In genomic region chr5:140648132-140648432, GRCh38 we compare ENCODE assay signal across 8 cellular contexts. TPM values are rescaled to one million over a fixed set of nuclear protein-coding genes. Genes with fewer than 3 reads are reported as not detected.
A peak's percentile ranks its signal among the peaks of the same experiment; 100 is the strongest.
DNase-seq lines count a peak whose midpoint lies in the region; ATAC-seq and TF ChIP-seq lines count a peak whose summit lies in the region.

No MANE protein-coding gene starts in this region.

- POLR2A ChIA-PET in PC-3 (lab: Charles Lee; ENCODE audit: unreplicated experiment), result interaction anchor here (0.6 to 1.4 kb wide), 5 partner anchors 8 to 209 kb away, joined by 3 to 20 read pairs (median 5); partner anchors contain the start of gene ZMAT2

- no peaks in the 10 kb centered on the region for H3F3A ChIP-seq in PC-3 (ENCODE audit: low read length, unreplicated experiment)

- H3K27ac ChIP-seq in PC-3 (ENCODE audit: low read length) (no peak overlapping the region), esophagus (ENCODE audit: low read depth in 2 of 2, low read length in 1 of 2) (peak overlapping the region; percentile 68 to 93), rectal smooth muscle tissue (ENCODE audit: low read depth, low read length) (peak overlapping the region; percentile 79)

- H3K4me1 ChIP-seq in PC-3 (ENCODE audit: insufficient read depth, low read length) (peaks cover 6% of the 10 kb centered on the region; the same call in 1 of the 2 replicates), esophagus (ENCODE audit: control insufficient read depth in 2 of 2, insufficient read depth in 2 of 2, low read length in 1 of 2) (peaks cover 0 to 3% of the 10 kb centered on the region in 2 donors), rectal smooth muscle tissue (ENCODE audit: control insufficient read depth, insufficient read depth, low read length) (peaks cover 9% of the 10 kb centered on the region)

- peak overlapping the region; percentile 85 for H3K9ac ChIP-seq in PC-3 (ENCODE audit: low read length)
- H3K9ac ChIP-seq in rectal smooth muscle tissue (ENCODE audit: low read length), result peak overlapping the region; percentile 90

- no peaks in the 10 kb centered on the region for H3K9me2 ChIP-seq in PC-3 (replicated peaks; ENCODE audit: low read length)

- CTCF ChIA-PET in PC-3 (lab: Charles Lee), result interaction anchor here (1.0 to 1.1 kb wide), 2 partner anchors 72 to 101 kb away, joined by 3 to 6 read pairs; partner anchors contain the start of gene EIF4EBP3

- TSS peak; percentile 84 for BruUV-seq in PC-3 (replicated peaks; lab: Mats Ljungman, UMichigan)

- intact Hi-C loops in PC-3 (cut with micrococcal nuclease), result no loop called here

- DNase-seq in GM12865 (ENCODE audit: low read depth) (no peak), PC-3 (no peak), erythroblast (lab: John Stamatoyannopoulos, UW) (no peak), foreskin melanocyte (no peak)

- H3K4me2 ChIP-seq in PC-3 (ENCODE audit: low read length), result peak overlapping the region; percentile 94

- 1% methylated on average over 11 of the region's 11 CpGs for WGBS in esophagus, 2 donors

- peak overlapping the region; percentile 64 for H2AFZ ChIP-seq in PC-3 (ENCODE audit: low read length)

- H3K4me3 ChIP-seq in GM12865 (ENCODE audit: low read depth, low read length) (peak overlapping the region; percentile 79), PC-3 (ENCODE audit: low read length) (peak overlapping the region; percentile 94), esophagus (ENCODE audit: low read depth in 1 of 2, low read length in 2 of 2) (peak overlapping the region; percentile 84 to 91), rectal smooth muscle tissue (ENCODE audit: low read length) (peak overlapping the region; percentile 98)

- H3K27me3 ChIP-seq in PC-3 (ENCODE audit: low read length) (no peaks in the 10 kb centered on the region), esophagus (ENCODE audit: control insufficient read depth in 1 of 2, insufficient read depth in 2 of 2, low read length in 2 of 2) (no peaks in the 10 kb centered on the region), rectal smooth muscle tissue (ENCODE audit: control insufficient read depth, insufficient read depth, low read length) (no peaks in the 10 kb centered on the region)

- peaks cover 50% of the 10 kb centered on the region for H3K79me2 ChIP-seq in PC-3 (ENCODE audit: low read length)

- H3K36me3 ChIP-seq in PC-3 (ENCODE audit: low read depth, low read length) (peaks cover 42% of the 10 kb centered on the region), esophagus (ENCODE audit: control insufficient read depth in 2 of 2, insufficient read depth in 2 of 2, low read length in 1 of 2) (peaks cover 7 to 19% of the 10 kb centered on the region in 2 donors), rectal smooth muscle tissue (ENCODE audit: control insufficient read depth, insufficient read depth, low read length) (peaks cover 25% of the 10 kb centered on the region)

- H3K9me3 ChIP-seq in PC-3 (ENCODE audit: low read length) (no peaks in the 10 kb centered on the region), esophagus (ENCODE audit: control insufficient read depth in 2 of 2, insufficient read depth in 1 of 2, low read depth in 1 of 2, low read length in 1 of 2) (no peaks in the 10 kb centered on the region)

- H4K20me1 ChIP-seq in PC-3 (ENCODE audit: low read length), result no peaks in the 10 kb centered on the region; the same call in 1 of the 2 replicates

- TF ChIP-seq POLR2A in erythroblast (IDR thresholded peaks at IDR 0.05; ENCODE audit: low read length), result no peak

- TF ChIP-seq CTCF in GM12865 (IDR thresholded peaks at IDR 0.05; ENCODE audit: insufficient read depth, low read depth, low read length, missing control alignments) (no peak), PC-3 (conservative IDR thresholded peaks at IDR 0.05; ENCODE audit: low read depth, low read length) (no peak)

- ATAC-seq in PC-3 (no peak), GM21528 (IDR thresholded peaks at IDR 0.05; ENCODE audit: low FRiP score, unreplicated experiment) (no peak), GM18858 (IDR thresholded peaks at IDR 0.05; ENCODE audit: unreplicated experiment) (no peak)

RNA-seq across cellular contexts. Expression of gene IK, which starts 0.5 kb away (rescaled TPM):
- total RNA-seq in PC-3 (2014; rRNA removed), result 87.5 and 117 TPM in 2 replicates
- polyA plus RNA-seq in esophagus, result 10 to 100 TPM; 56.5 to 83.5 TPM

RNA-seq across cellular contexts. Expression of gene NDUFA2, which starts 0.7 kb away (rescaled TPM):
- total RNA-seq in PC-3 (2014; rRNA removed), result 84.5 and 108 TPM in 2 replicates
- polyA plus RNA-seq in esophagus, result 100 to 1,000 TPM; 130 to 183 TPM

RNA-seq across cellular contexts. Expression of gene TMCO6, which starts 8.8 kb away (rescaled TPM):
- 12.7 and 16.5 TPM in 2 replicates for total RNA-seq in PC-3 (2014; rRNA removed)
- polyA plus RNA-seq in esophagus, result 10 to 100 TPM; 15.7 to 16.7 TPM

RNA-seq across cellular contexts. Expression of gene CD14, which starts 15.1 kb away (rescaled TPM):
- total RNA-seq in PC-3 (2014; rRNA removed), result not detected in 2 replicates
- 10 to 100 TPM in 1 of 2 donors, 1 to 10 TPM in 1; 7.4 to 14.3 TPM for polyA plus RNA-seq in esophagus

RNA-seq across cellular contexts. Expression of gene WDR55, which starts 16.6 kb away (rescaled TPM):
- total RNA-seq in PC-3 (2014; rRNA removed), result 21.2 and 27.2 TPM in 2 replicates
- polyA plus RNA-seq in esophagus, result 10 to 100 TPM; 17.3 to 19.2 TPM
